8 cellular contexts compared by ENCODE assay signal in genomic region chr5:96876982-96877469, GRCh38. TPM values are rescaled to one million over a fixed set of nuclear protein-coding genes. Genes with fewer than 3 reads are reported as not detected.
DNase-seq lines count a peak whose midpoint lies in the region; ATAC-seq, FAIRE-seq and TF ChIP-seq lines count a peak whose summit lies in the region.
"Not testable (repeated sequence)": the region's sequence is repeated elsewhere in the genome, so short reads cannot be mapped to it uniquely, and the experiment has no call there.

No MANE protein-coding gene starts in this region.

- dilution Hi-C loops in keratinocyte (cut with MboI; ENCODE audit: extremely low pct_ligation_motif_present, low sequenced_read_pairs), result not testable (repeated sequence)

- H3K27ac ChIP-seq in DOHH2 (ENCODE audit: low read depth, low read length), result peak overlapping the region; percentile 27
- H3K27ac ChIP-seq in RWPE2 (ENCODE audit: poor library complexity, severe bottlenecking), result peak overlapping the region; percentile 53
- H3K27ac ChIP-seq in keratinocyte (ENCODE audit: control insufficient read depth, insufficient read depth, low read length), result peak overlapping the region; percentile 86
- not testable (repeated sequence) for H3K27ac ChIP-seq in parathyroid adenoma
- peak overlapping the region; percentile 71 to 88 (median 82) for H3K27ac ChIP-seq in upper lobe of left lung

- peak overlapping the region; percentile 80 for H3K9ac ChIP-seq in keratinocyte (ENCODE audit: control insufficient read depth, extremely low read depth, insufficient read depth, low read length)
- not testable (repeated sequence) for H3K9ac ChIP-seq in parathyroid adenoma

- H4K20me1 ChIP-seq in DOHH2 (ENCODE audit: control insufficient read depth, insufficient read depth, low read depth, low read length); keratinocyte (ENCODE audit: control insufficient read depth, extremely low read depth, insufficient read depth, low read length): not testable (repeated sequence)

- TF ChIP-seq CTCF in DOHH2 (IDR thresholded peaks at IDR 0.05; ENCODE audit: low read depth, low read length, poor library complexity, severe bottlenecking); RWPE2 (IDR thresholded peaks at IDR 0.05; ENCODE audit: poor library complexity, severe bottlenecking); keratinocyte (optimal IDR thresholded peaks at IDR 0.05 in 1 of 3, IDR thresholded peaks at IDR 0.05 in 1 of 3, conservative IDR thresholded peaks at IDR 0.05 in 1 of 3; ENCODE audit: extremely low read depth in 1 of 3, insufficient read depth in 2 of 3, low read length in 3 of 3); parathyroid adenoma (IDR thresholded peaks at IDR 0.05); upper lobe of left lung (IDR thresholded peaks at IDR 0.05): not testable (repeated sequence)

- H3K79me2 ChIP-seq in DOHH2 (ENCODE audit: control insufficient read depth, low read length); keratinocyte (ENCODE audit: control insufficient read depth, insufficient read depth, low read length); parathyroid adenoma: not testable (repeated sequence)

- H2AFZ ChIP-seq in keratinocyte (ENCODE audit: control insufficient read depth, low read length) (peak overlapping the region; percentile 53), parathyroid adenoma (peak overlapping the region; percentile 74)

- DNase-seq in RWPE2 (ENCODE audit: low spot score); activated T-helper 1 cell treated with anti-CD3 and anti-CD28 coated beads, Interleukin-12 subunit alpha, Interleukin-12 subunit beta, Interleukin-2, Interleukin-4 antibody, amounts not matched to agents 30 ng/mL and 10 ng/mL and 1 ng/mL, durations not matched to agents 14 hours and 24 hours and 36 hours (ENCODE audit: low spot score); keratinocyte (ENCODE audit: low read depth, low spot score); upper lobe of left lung: not testable (repeated sequence)
- peak; percentile 37 for DNase-seq in dermis blood vessel endothelial cell

- H3K4me2 ChIP-seq in DOHH2 (ENCODE audit: low read length) (peak overlapping the region; percentile 59), keratinocyte (ENCODE audit: control insufficient read depth, extremely low read depth, insufficient read depth, low read depth, low read length) (peak overlapping the region; percentile 98)
- not testable (repeated sequence) for H3K4me2 ChIP-seq in parathyroid adenoma (ENCODE audit: low read length)

- H3K4me3 ChIP-seq in DOHH2 (ENCODE audit: low read length) (peak overlapping the region; percentile 78), RWPE2 (ENCODE audit: severe bottlenecking) (peak overlapping the region; percentile 38), keratinocyte (ENCODE audit: control insufficient read depth in 2 of 3, extremely low read depth in 1 of 3, insufficient read depth in 2 of 3, low read depth in 1 of 3, low read length in 3 of 3) (peak overlapping the region; percentile 42 to 91 (median 88)), parathyroid adenoma (ENCODE audit: low read depth, low read length) (peak overlapping the region; percentile 75), upper lobe of left lung (peak overlapping the region; percentile 48 to 78 (median 60))

- H3K36me3 Mint-ChIP-seq in activated T-helper 1 cell treated with anti-CD3 and anti-CD28 coated beads, Interleukin-12 subunit alpha, Interleukin-12 subunit beta, Interleukin-2, Interleukin-4 antibody, amounts not matched to agents 30 ng/mL and 10 ng/mL and 1 ng/mL, durations not matched to agents 14 hours and 24 hours and 36 hours (ENCODE audit: low read depth), result peaks cover 25% of the 10 kb centered on the region

- intact Hi-C loops in activated T-helper 1 cell treated with anti-CD3 and anti-CD28 coated beads, Interleukin-12 subunit alpha, Interleukin-12 subunit beta, Interleukin-2, Interleukin-4 antibody, amounts not matched to agents 30 ng/mL and 10 ng/mL and 1 ng/mL, durations not matched to agents 14 hours and 24 hours and 36 hours (cut with micrococcal nuclease), result loop anchor here (1.0 to 10.0 kb wide), 10 partner anchors 9 to 1322 kb away; partner anchors contain the start of genes ARSK, CAST and SKIC3

- H3K27ac Mint-ChIP-seq in activated T-helper 1 cell treated with anti-CD3 and anti-CD28 coated beads, Interleukin-12 subunit alpha, Interleukin-12 subunit beta, Interleukin-2, Interleukin-4 antibody, amounts not matched to agents 30 ng/mL and 10 ng/mL and 1 ng/mL, durations not matched to agents 14 hours and 24 hours and 36 hours, result peak overlapping the region; percentile 87

- H3K27me3 ChIP-seq in DOHH2 (ENCODE audit: control insufficient read depth, low read length); RWPE2 (ENCODE audit: insufficient read depth, poor library complexity, severe bottlenecking); keratinocyte (ENCODE audit: control insufficient read depth, extremely low read depth, insufficient read depth, low read length); parathyroid adenoma (ENCODE audit: control insufficient read depth, insufficient read depth, low read length); upper lobe of left lung: not testable (repeated sequence)

- H3K4me1 ChIP-seq in DOHH2 (ENCODE audit: control insufficient read depth, low read length) (peaks cover 71% of the 10 kb centered on the region), RWPE2 (ENCODE audit: insufficient read depth, poor library complexity, severe bottlenecking) (peaks cover 13% of the 10 kb centered on the region), keratinocyte (ENCODE audit: control insufficient read depth, extremely low read depth, insufficient read depth, low read length) (peaks cover 30% of the 10 kb centered on the region), parathyroid adenoma (peaks cover 20% of the 10 kb centered on the region), upper lobe of left lung (peaks cover 20 to 41% (median 34%) of the 10 kb centered on the region in 4 donors)

- WGBS in upper lobe of left lung, 2 donors, result 5 to 14% methylated on average over 12 of the region's 12 CpGs

- peaks cover 12% of the 10 kb centered on the region for H3K36me3 ChIP-seq in DOHH2 (ENCODE audit: control insufficient read depth, low read length)
- H3K36me3 ChIP-seq in RWPE2 (ENCODE audit: low read depth); keratinocyte (ENCODE audit: control insufficient read depth in 2 of 2, extremely low read depth in 1 of 2, insufficient read depth in 2 of 2, low read length in 2 of 2); parathyroid adenoma (ENCODE audit: control insufficient read depth, insufficient read depth, low read length); upper lobe of left lung: not testable (repeated sequence)

- ATAC-seq in HG03432 (IDR thresholded peaks at IDR 0.05; ENCODE audit: unreplicated experiment), result peak; percentile 10
- peak; percentile 40 for ATAC-seq in RWPE2 (ENCODE audit: low read depth)
- ATAC-seq in upper lobe of left lung (ENCODE audit: low FRiP score in 2 of 2), result peak in 1 of 2 donors; percentile 28

- TF ChIP-seq POLR2A in upper lobe of left lung (IDR thresholded peaks at IDR 0.05), result not testable (repeated sequence)

- TF ChIP-seq EP300 in upper lobe of left lung (IDR thresholded peaks at IDR 0.05), result not testable (repeated sequence)

- H3K4me3 Mint-ChIP-seq in activated T-helper 1 cell treated with anti-CD3 and anti-CD28 coated beads, Interleukin-12 subunit alpha, Interleukin-12 subunit beta, Interleukin-2, Interleukin-4 antibody, amounts not matched to agents 30 ng/mL and 10 ng/mL and 1 ng/mL, durations not matched to agents 14 hours and 24 hours and 36 hours, result peak overlapping the region; percentile 93

- H3K9me1 ChIP-seq in keratinocyte (ENCODE audit: control insufficient read depth, extremely low read depth, insufficient read depth, low read length), result not testable (repeated sequence)

- not testable (repeated sequence) for FAIRE-seq in keratinocyte (lab: Jason Lieb, UNC)

- H3K9me3 ChIP-seq in DOHH2 (ENCODE audit: control insufficient read depth, insufficient read depth, low read length); RWPE2 (ENCODE audit: severe bottlenecking); keratinocyte (ENCODE audit: control insufficient read depth, low read depth, low read length); parathyroid adenoma (ENCODE audit: control insufficient read depth, low read length); upper lobe of left lung: not testable (repeated sequence)

- not testable (repeated sequence) for H3K9me2 ChIP-seq in DOHH2 (replicated peaks; ENCODE audit: control insufficient read depth, low read length)

- not testable (repeated sequence) for H3K9me3 Mint-ChIP-seq in activated T-helper 1 cell treated with anti-CD3 and anti-CD28 coated beads, Interleukin-12 subunit alpha, Interleukin-12 subunit beta, Interleukin-2, Interleukin-4 antibody, amounts not matched to agents 30 ng/mL and 10 ng/mL and 1 ng/mL, durations not matched to agents 14 hours and 24 hours and 36 hours

- H3K27me3 Mint-ChIP-seq in activated T-helper 1 cell treated with anti-CD3 and anti-CD28 coated beads, Interleukin-12 subunit alpha, Interleukin-12 subunit beta, Interleukin-2, Interleukin-4 antibody, amounts not matched to agents 30 ng/mL and 10 ng/mL and 1 ng/mL, durations not matched to agents 14 hours and 24 hours and 36 hours (ENCODE audit: insufficient read depth), result not testable (repeated sequence)

- H3F3A ChIP-seq in DOHH2 (ENCODE audit: control insufficient read depth, insufficient read depth), result peaks cover 18% of the 10 kb centered on the region

- H3K4me1 Mint-ChIP-seq in activated T-helper 1 cell treated with anti-CD3 and anti-CD28 coated beads, Interleukin-12 subunit alpha, Interleukin-12 subunit beta, Interleukin-2, Interleukin-4 antibody, amounts not matched to agents 30 ng/mL and 10 ng/mL and 1 ng/mL, durations not matched to agents 14 hours and 24 hours and 36 hours (ENCODE audit: low read depth), result peaks cover 66% of the 10 kb centered on the region

RNA-seq across cellular contexts. Expression of gene ERAP2, which starts 0.7 kb away (rescaled TPM):
- total RNA-seq in activated T-helper 1 cell treated with anti-CD3 and anti-CD28 coated beads, Interleukin-12 subunit alpha, Interleukin-12 subunit beta, Interleukin-2, Interleukin-4 antibody, amounts not matched to agents 30 ng/mL and 10 ng/mL and 1 ng/mL, durations not matched to agents 14 hours and 24 hours and 36 hours, result 52.9 and 54.4 TPM in 2 replicates
- total RNA-seq in dermis blood vessel endothelial cell (8.4 and 132 TPM in 2 replicates), upper lobe of left lung (10 to 100 TPM; 19.9 to 24.8 (median 22.1) TPM)
- polyA plus RNA-seq in keratinocyte, result 35.2 to 41.0 TPM (median 37.0 TPM) in 3 replicates
- polyA plus RNA-seq in keratinocyte (2011; ENCODE audit: low read depth), result 1.3 TPM
- polyA plus RNA-seq in keratinocyte (2011; cell fraction: cytosol; rRNA removed), result 5.7 and 13.4 TPM in 2 replicates
- 36.1 and 38.6 TPM in 2 replicates for polyA plus RNA-seq in keratinocyte (2011; cell fraction: nucleus; rRNA removed)
- 2.4 and 18.6 TPM in 2 replicates for polyA plus RNA-seq in keratinocyte (2012; ENCODE audit: low replicate concordance)
- 29.1 to 46.4 TPM (median 42.3 TPM) in 3 replicates for polyA minus RNA-seq in keratinocyte
- 15.2 TPM for polyA minus RNA-seq in keratinocyte (2011; cell fraction: cytosol; rRNA and poly(A)+ RNA removed)
- 46.4 and 102 TPM in 2 replicates for polyA minus RNA-seq in keratinocyte (2011; cell fraction: nucleus; rRNA and poly(A)+ RNA removed)

RNA-seq across cellular contexts. Expression of gene LNPEP, which starts 58.9 kb away (rescaled TPM):
- total RNA-seq in activated T-helper 1 cell treated with anti-CD3 and anti-CD28 coated beads, Interleukin-12 subunit alpha, Interleukin-12 subunit beta, Interleukin-2, Interleukin-4 antibody, amounts not matched to agents 30 ng/mL and 10 ng/mL and 1 ng/mL, durations not matched to agents 14 hours and 24 hours and 36 hours, result 37.7 and 40.7 TPM in 2 replicates
- total RNA-seq in dermis blood vessel endothelial cell (48.3 and 57.9 TPM in 2 replicates), upper lobe of left lung (10 to 100 TPM; 28.9 to 67.2 (median 42.7) TPM)
- polyA plus RNA-seq in keratinocyte, result 20.1 to 26.6 TPM (median 24.6 TPM) in 3 replicates
- 6.1 TPM for polyA plus RNA-seq in keratinocyte (2011; ENCODE audit: low read depth)
- polyA plus RNA-seq in keratinocyte (2011; cell fraction: cytosol; rRNA removed), result 3.3 and 7.1 TPM in 2 replicates
- 38.0 and 53.6 TPM in 2 replicates for polyA plus RNA-seq in keratinocyte (2011; cell fraction: nucleus; rRNA removed)
- 10.2 and 13.9 TPM in 2 replicates for polyA plus RNA-seq in keratinocyte (2012; ENCODE audit: low replicate concordance)
- polyA minus RNA-seq in keratinocyte, result 22.2 to 114 TPM (median 78.7 TPM) in 3 replicates
- polyA minus RNA-seq in keratinocyte (2011; cell fraction: cytosol; rRNA and poly(A)+ RNA removed), result 20.1 TPM
- 107 and 229 TPM in 2 replicates for polyA minus RNA-seq in keratinocyte (2011; cell fraction: nucleus; rRNA and poly(A)+ RNA removed)

Comparison
In these comparisons a context has a peak if more than half of its experiments do, and no peak if none do; other contexts are left out.
1. H3K4me3 ChIP-seq: peak in every context shown above with its lines; median percentile 88 in keratinocyte; 78 in DOHH2; 75 in parathyroid adenoma; 60 in upper lobe of left lung; 38 in RWPE2.